ENCODE assay signal across 21 cellular contexts in the genomic region with DNA sequence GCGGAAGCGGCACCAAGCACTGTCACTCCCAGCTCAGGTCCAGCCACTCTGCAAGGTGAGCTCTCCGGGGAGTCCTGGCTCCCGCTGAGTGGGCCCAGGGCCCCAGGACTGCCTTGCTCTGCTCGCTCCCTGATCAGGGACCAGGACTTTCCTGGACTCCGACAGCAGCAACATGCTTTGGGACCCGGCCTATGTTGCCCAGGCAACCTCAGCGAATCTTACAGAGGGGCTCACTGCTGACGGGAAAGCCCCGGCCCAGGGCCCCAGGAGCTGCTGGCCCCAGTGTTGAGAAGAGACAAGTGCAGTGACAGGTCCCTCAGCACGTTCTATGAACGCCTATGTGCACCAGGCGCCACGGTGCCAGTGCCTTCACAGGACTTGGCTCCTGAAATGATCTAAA.
DNase-seq lines count a peak whose midpoint lies in the region; ATAC-seq and TF ChIP-seq lines count a peak whose summit lies in the region.
"Had no signal": no experiment of that assay in that cellular context is flagged by ENCODE, and none has a peak within 500 bp of the region (broad histone marks: within the 10 kb centered on the region; RNA-seq: fewer than 3 reads in every experiment).

No MANE protein-coding gene starts in this region.

- peaks cover 20% of the 10 kb centered on the region for H3K4me1 Mint-ChIP-seq in stimulated activated memory B cell treated with anti-CD40 and anti-IgM and Interleukin-4, amounts not matched to agents 10 μg/mL and 1 μg/mL and 100 μg/mL, for 72 hours

- no peak for TF ChIP-seq CTCF in WERI-Rb-1 (IDR thresholded peaks at IDR 0.05; ENCODE audit: low read depth, low read length)

- no peaks in the 10 kb centered on the region for H3K9me3 Mint-ChIP-seq in stimulated activated memory B cell treated with anti-CD40 and anti-IgM and Interleukin-4, amounts not matched to agents 10 μg/mL and 1 μg/mL and 100 μg/mL, for 72 hours
- H3K9me3 Mint-ChIP-seq: CD4-positive, alpha-beta T cell had no signal

- no peak overlapping the region for H3K27ac Mint-ChIP-seq in stimulated activated memory B cell treated with anti-CD40 and anti-IgM and Interleukin-4, amounts not matched to agents 10 μg/mL and 1 μg/mL and 100 μg/mL, for 72 hours
- H3K27ac Mint-ChIP-seq: CD4-positive, alpha-beta T cell had no signal

- H3K36me3 ChIP-seq in NT2/D1 (ENCODE audit: insufficient read depth, insufficient read length, low read length) (peaks cover 7% of the 10 kb centered on the region), WERI-Rb-1 (no peaks in the 10 kb centered on the region)
- H3K36me3 ChIP-seq: SJCRH30 had no signal

- peaks cover 11% of the 10 kb centered on the region for H3K4me1 ChIP-seq in NT2/D1 (ENCODE audit: insufficient read depth, insufficient read length)
- H3K4me1 ChIP-seq: A549 had no signal

- H3K4me3 ChIP-seq in NT2/D1 (ENCODE audit: insufficient read length, low read depth) (no peak overlapping the region), WERI-Rb-1 (ENCODE audit: low read depth, low read length) (no peak overlapping the region)
- H3K4me3 ChIP-seq: A549, BLaER1, SJCRH30 had no signal

- H3K9ac ChIP-seq in NT2/D1 (ENCODE audit: insufficient read length, low read depth), result peak overlapping the region; percentile 37
- H3K9ac ChIP-seq: BLaER1 had no signal

- H3K4me3 Mint-ChIP-seq in stimulated activated memory B cell treated with anti-CD40 and anti-IgM and Interleukin-4, amounts not matched to agents 10 μg/mL and 1 μg/mL and 100 μg/mL, for 72 hours, result no peak overlapping the region
- H3K4me3 Mint-ChIP-seq: CD4-positive, alpha-beta T cell had no signal

- peaks cover 8% of the 10 kb centered on the region for H3K27me3 ChIP-seq in NT2/D1 (ENCODE audit: insufficient read depth, insufficient read length)
- no peaks in the 10 kb centered on the region for H3K27me3 ChIP-seq in WERI-Rb-1 (ENCODE audit: insufficient read depth, low read depth, severe bottlenecking)
- H3K27me3 ChIP-seq: BLaER1, SJCRH30 had no signal

- no peak for ATAC-seq in stimulated activated memory B cell treated with anti-CD40 and anti-IgM and Interleukin-4, amounts not matched to agents 10 μg/mL and 1 μg/mL and 100 μg/mL, for 72 hours
- ATAC-seq: A549, HCT116, Panc1 had no signal

- no peaks in the 10 kb centered on the region for H3K27me3 Mint-ChIP-seq in stimulated activated memory B cell treated with anti-CD40 and anti-IgM and Interleukin-4, amounts not matched to agents 10 μg/mL and 1 μg/mL and 100 μg/mL, for 72 hours
- H3K27me3 Mint-ChIP-seq: CD4-positive, alpha-beta T cell had no signal

- H3K9me3 ChIP-seq in NT2/D1 (ENCODE audit: insufficient read depth, low read length) (no peaks in the 10 kb centered on the region), WERI-Rb-1 (ENCODE audit: severe bottlenecking) (no peaks in the 10 kb centered on the region)
- H3K9me3 ChIP-seq: A549, BLaER1, SJCRH30 had no signal

- peaks cover 15% of the 10 kb centered on the region for H3K36me3 Mint-ChIP-seq in stimulated activated memory B cell treated with anti-CD40 and anti-IgM and Interleukin-4, amounts not matched to agents 10 μg/mL and 1 μg/mL and 100 μg/mL, for 72 hours

- no peak for DNase-seq in NT2/D1 (ENCODE audit: low read depth, low spot score)
- no peak for DNase-seq in WERI-Rb-1
- peak; percentile 13 for DNase-seq in medulla oblongata (ENCODE audit: extremely low spot score)
- peak; percentile 38 for DNase-seq in retina
- no peak for DNase-seq in AG08395 (ENCODE audit: low spot score)
- no peak for DNase-seq in NCI-H748 treated with DMSO at 0.1 percent for 48 hours (lab: John Stamatoyannopoulos, UW)
- DNase-seq: CD4-positive, alpha-beta T cell; COR-L47; DMS 273 treated with DMSO at 0.1 percent for 48 hours; DMS79 treated with DMSO at 0.1 percent for 48 hours; GOT3; Kasumi-1; NCI-H1417 treated with DMSO at 0.1 percent for 48 hours; NCI-H187; NCI-H510A; SJCRH30 had no signal

- peak overlapping the region; percentile 57 for H3K27ac ChIP-seq in WERI-Rb-1
- H3K27ac ChIP-seq: A549, BLaER1, SJCRH30 had no signal

Comparison
In these comparisons a context has a peak if more than half of its experiments do, and no peak if none do; other contexts are left out.
1. DNase-seq: peak in medulla oblongata (single experiment) and retina (single experiment); none in NT2/D1 (single experiment), WERI-Rb-1 (single experiment), AG08395 (single experiment) and NCI-H748 treated with DMSO at 0.1 percent for 48 hours (single experiment).